In genomic region chr2:119448427-119449141, GRCh38 we compare ENCODE assay signal across 32 cellular contexts. TPM values are rescaled to one million over a fixed set of nuclear protein-coding genes. Genes with fewer than 3 reads are reported as not detected.
"Had no signal": no experiment of that assay in that cellular context is flagged by ENCODE, and none has a peak within 500 bp of the region (broad histone marks: within the 10 kb centered on the region; RNA-seq: fewer than 3 reads in every experiment).

No MANE protein-coding gene starts in this region.

- FAIRE-seq: TTC549 had no signal

- H3K4me2 ChIP-seq: SK-N-SH had no signal

- H3K9me2 ChIP-seq: SK-N-SH had no signal

- DNase-seq: activated CD4-positive, alpha-beta memory T cell treated with anti-CD3 and anti-CD28 coated beads, Interleukin-2, amount 10 ng/mL, durations not matched to agents 7 days and 5 days; activated CD4-positive, alpha-beta T cell treated with anti-CD3 and anti-CD28 coated beads for 4 hours; activated CD8-positive, alpha-beta memory T cell treated with anti-CD3 and anti-CD28 coated beads for 24 hours; activated CD8-positive, alpha-beta memory T cell treated with anti-CD3 and anti-CD28 coated beads, Interleukin-2, amount 10 ng/mL, durations not matched to agents 7 days and 5 days; activated CD8-positive, alpha-beta memory T cell treated with anti-CD3 and anti-CD28 coated beads, Interleukin-2, amount 50 U/mL, for 48 hours; activated effector memory CD4-positive, alpha-beta T cell treated with Interleukin-2 at 50 U/mL for 16 hours; activated naive CD4-positive, alpha-beta T cell treated with anti-CD3 and anti-CD28 coated beads, Interleukin-2, amount 50 U/mL, for 16 hours; activated naive CD8-positive, alpha-beta T cell treated with anti-CD3 and anti-CD28 coated beads, Interleukin-2, amount 10 ng/mL, durations not matched to agents 7 days and 5 days; activated T-cell treated with anti-CD3 and anti-CD28 coated beads, Interleukin-2, amount 50 U/mL, for 48 hours; amygdala; NCI-H1048; NCI-H1436; NCI-H1694; NCI-H1930; NCI-H2081 treated with DMSO at 0.1 percent for 48 hours; NCI-H226; NCI-H446 treated with DMSO at 0.1 percent for 48 hours; NCI-H524; PC-3; Peyer's patch; RPMI8226; SHP77 treated with DMSO at 0.1 percent for 48 hours had no signal

- H3K9me3 ChIP-seq: ascending aorta, Peyer's patch, SJSA1, SK-N-SH had no signal

- H3K27me3 ChIP-seq: ascending aorta, cardiac muscle cell had no signal

- H3K9me3 Mint-ChIP-seq: activated CD4-positive, alpha-beta memory T cell treated with anti-CD3 and anti-CD28 coated beads, Interleukin-2, amount 10 ng/mL, durations not matched to agents 7 days and 5 days; activated naive CD8-positive, alpha-beta T cell treated with anti-CD3 and anti-CD28 coated beads, Interleukin-2, amount 10 ng/mL, durations not matched to agents 7 days and 5 days; central memory CD8-positive, alpha-beta T cell; T-helper 1 cell treated with Interleukin-12 subunit alpha and Interleukin-12 subunit beta and Interleukin-4 antibody, amounts not matched to agents 30 μg/mL and 1 μg/mL, for 36 hours; T-helper 2 cell treated with Interferon-gamma antibody and Interleukin-4, amounts not matched to agents 5 μg/mL and 100 μg/mL, for 36 hours had no signal

- H3K27ac Mint-ChIP-seq: activated CD4-positive, alpha-beta memory T cell treated with anti-CD3 and anti-CD28 coated beads, Interleukin-2, amount 10 ng/mL, durations not matched to agents 7 days and 5 days; activated CD8-positive, alpha-beta memory T cell treated with anti-CD3 and anti-CD28 coated beads, Interleukin-2, amount 10 ng/mL, durations not matched to agents 7 days and 5 days; activated naive CD8-positive, alpha-beta T cell treated with anti-CD3 and anti-CD28 coated beads, Interleukin-2, amount 10 ng/mL, durations not matched to agents 7 days and 5 days; T-helper 1 cell treated with Interleukin-12 subunit alpha and Interleukin-12 subunit beta and Interleukin-4 antibody, amounts not matched to agents 30 μg/mL and 1 μg/mL, for 36 hours; T-helper 2 cell treated with Interferon-gamma antibody and Interleukin-4, amounts not matched to agents 5 μg/mL and 100 μg/mL, for 36 hours had no signal

- H3K4me3 Mint-ChIP-seq: activated CD4-positive, alpha-beta memory T cell treated with anti-CD3 and anti-CD28 coated beads, Interleukin-2, amount 10 ng/mL, durations not matched to agents 7 days and 5 days; activated CD8-positive, alpha-beta memory T cell treated with anti-CD3 and anti-CD28 coated beads, Interleukin-2, amount 10 ng/mL, durations not matched to agents 7 days and 5 days; activated naive CD8-positive, alpha-beta T cell treated with anti-CD3 and anti-CD28 coated beads, Interleukin-2, amount 10 ng/mL, durations not matched to agents 7 days and 5 days; central memory CD8-positive, alpha-beta T cell; T-helper 1 cell treated with Interleukin-12 subunit alpha and Interleukin-12 subunit beta and Interleukin-4 antibody, amounts not matched to agents 30 μg/mL and 1 μg/mL, for 36 hours; T-helper 2 cell treated with Interferon-gamma antibody and Interleukin-4, amounts not matched to agents 5 μg/mL and 100 μg/mL, for 36 hours had no signal

- H3K36me3 ChIP-seq: ascending aorta, cardiac muscle cell, Peyer's patch, SJSA1 had no signal

- H3K27ac ChIP-seq: ascending aorta, cardiac muscle cell, Peyer's patch, SJSA1 had no signal

- H3K4me1 ChIP-seq: ascending aorta, Peyer's patch, SJSA1 had no signal

- ATAC-seq: activated CD4-positive, CD25-positive, alpha-beta regulatory T cell treated with anti-CD3 and anti-CD28 coated beads, Interleukin-2, amount 50 U/mL, for 24 hours; activated CD8-positive, alpha-beta memory T cell treated with anti-CD3 and anti-CD28 coated beads, Interleukin-2, amount 10 ng/mL, durations not matched to agents 7 days and 5 days; PC-3 had no signal

- H3K9ac ChIP-seq: SK-N-SH had no signal

- H3K4me1 Mint-ChIP-seq: activated CD4-positive, alpha-beta memory T cell treated with anti-CD3 and anti-CD28 coated beads, Interleukin-2, amount 10 ng/mL, durations not matched to agents 7 days and 5 days; activated CD8-positive, alpha-beta memory T cell treated with anti-CD3 and anti-CD28 coated beads, Interleukin-2, amount 10 ng/mL, durations not matched to agents 7 days and 5 days; activated naive CD8-positive, alpha-beta T cell treated with anti-CD3 and anti-CD28 coated beads, Interleukin-2, amount 10 ng/mL, durations not matched to agents 7 days and 5 days; central memory CD8-positive, alpha-beta T cell had no signal

- H3K4me3 ChIP-seq: ascending aorta, cardiac muscle cell, Peyer's patch, SJSA1 had no signal

- H3K36me3 Mint-ChIP-seq: activated CD8-positive, alpha-beta memory T cell treated with anti-CD3 and anti-CD28 coated beads, Interleukin-2, amount 10 ng/mL, durations not matched to agents 7 days and 5 days; activated naive CD8-positive, alpha-beta T cell treated with anti-CD3 and anti-CD28 coated beads, Interleukin-2, amount 10 ng/mL, durations not matched to agents 7 days and 5 days had no signal

RNA-seq across cellular contexts. Expression of gene TMEM37, which starts 16.9 kb away (rescaled TPM):
- total RNA-seq: activated CD4-positive, alpha-beta memory T cell treated with anti-CD3 and anti-CD28 coated beads, Interleukin-2, amount 10 ng/mL, durations not matched to agents 7 days and 5 days; activated CD8-positive, alpha-beta memory T cell treated with anti-CD3 and anti-CD28 coated beads, Interleukin-2, amount 10 ng/mL, durations not matched to agents 7 days and 5 days; activated naive CD8-positive, alpha-beta T cell treated with anti-CD3 and anti-CD28 coated beads, Interleukin-2, amount 10 ng/mL, durations not matched to agents 7 days and 5 days; MCF 10A; SJSA1 had no signal
